ENCODE assay signal across 8 cellular contexts in the genomic region with DNA sequence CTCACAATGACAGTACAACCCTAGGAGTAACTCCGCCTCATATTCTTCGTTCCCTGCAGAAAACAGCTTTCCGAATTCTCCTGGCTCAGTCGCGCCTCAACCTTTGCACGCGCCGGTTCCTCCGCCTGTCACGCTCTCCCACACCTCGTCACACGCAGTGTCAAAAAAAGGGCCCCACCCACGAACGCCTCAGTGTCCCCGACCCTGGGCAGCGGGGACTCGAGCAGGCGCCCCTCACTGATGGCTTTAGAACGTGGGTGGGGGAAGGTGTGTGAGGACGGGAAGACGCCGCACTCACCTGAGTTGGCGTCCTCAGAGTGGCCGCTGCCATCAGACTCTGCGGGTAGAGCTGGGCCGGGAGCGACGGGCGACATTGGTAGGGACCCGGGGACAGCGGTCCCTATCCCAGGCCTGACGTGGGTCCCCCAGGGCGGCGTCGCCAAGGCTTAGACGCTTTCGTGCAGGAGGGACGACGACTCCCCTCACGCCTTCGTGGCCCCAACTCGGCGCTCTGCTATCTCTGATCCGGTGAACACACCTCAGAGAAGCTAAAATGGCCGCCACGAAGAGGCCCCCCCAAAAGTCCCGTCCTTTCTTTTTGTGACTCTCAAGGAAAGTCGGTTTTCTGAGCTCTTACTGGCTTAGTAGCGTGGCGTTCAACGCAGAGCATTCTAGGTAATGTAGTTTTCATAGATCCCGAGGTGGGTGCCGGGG. TPM values are rescaled to one million over a fixed set of nuclear protein-coding genes. Genes with fewer than 3 reads are reported as not detected.
A peak's percentile ranks its signal among the peaks of the same experiment; 100 is the strongest.
DNase-seq lines count a peak whose midpoint lies in the region; ATAC-seq and TF ChIP-seq lines count a peak whose summit lies in the region.

A gene (minus strand): TSS at position 564 of the 714 bp plus-strand sequence. CDS start 233 bp downstream, at position 331.

- no peak within 1 kb of the TSS for H3K4me2 ChIP-seq in Karpas-422 (ENCODE audit: low read depth, low read length, poor library complexity, severe bottlenecking)

- H3K9ac ChIP-seq in Karpas-422 (ENCODE audit: low read length), result no peak within 1 kb of the TSS

- no peaks in the 10 kb centered on the region for H4K20me1 ChIP-seq in Karpas-422 (ENCODE audit: insufficient read depth, low read depth, low read length)

- H3K36me3 Mint-ChIP-seq in CD8-positive, alpha-beta memory T cell, result peaks cover 29 to 62% (median 44%) of the 10 kb centered on the region in 3 donors

- intact Hi-C loops in spleen (cut with DNase I; ENCODE audit: low total_unique reads), result no loop called here

- no peaks in the 10 kb centered on the region for H3K9me2 ChIP-seq in Karpas-422 (replicated peaks; ENCODE audit: insufficient read depth, low read length)

- no peak for TF ChIP-seq CTCF in spleen (IDR thresholded peaks at IDR 0.05 in 8 of 11, conservative IDR thresholded peaks at IDR 0.05 in 3 of 11)

- H3K27ac ChIP-seq in CD8-positive, alpha-beta memory T cell (ENCODE audit: low read depth, low read length), result peak within 1 kb of the TSS; percentile 56
- peak within 1 kb of the TSS; percentile 79 to 94 (median 92) for H3K27ac ChIP-seq in spleen
- no peak within 1 kb of the TSS for H3K27ac ChIP-seq in Karpas-422 (ENCODE audit: low read length)

- H3K79me2 ChIP-seq in Karpas-422 (ENCODE audit: low read length), result no peaks in the 10 kb centered on the region

- CTCF ChIA-PET in CD8-positive, alpha-beta memory T cell (lab: Charles Lee), result interaction anchor here (1.0 to 2.1 kb wide), 2 partner anchors 18 to 27 kb away, joined by 3 to 5 read pairs; a partner anchor contains a TSS

- ATAC-seq in GM19463 (IDR thresholded peaks at IDR 0.05; ENCODE audit: unreplicated experiment), result no peak
- no peak for ATAC-seq in HG03135 (IDR thresholded peaks at IDR 0.05; ENCODE audit: unreplicated experiment)

- H3K4me3 Mint-ChIP-seq in CD8-positive, alpha-beta memory T cell, result peak within 1 kb of the TSS; percentile 83 to 99 (median 86)

- H3K27ac Mint-ChIP-seq in CD8-positive, alpha-beta memory T cell, result peak within 1 kb of the TSS; percentile 71 to 99 (median 93)

- DNase-seq in CD8-positive, alpha-beta memory T cell, result peak in 4 of 5 donors; percentile 27 to 79 (median 66)
- peak; percentile 33 for DNase-seq in activated CD4-positive, CD25-positive, alpha-beta regulatory T cell treated with anti-CD3 and anti-CD28 coated beads, Interleukin-2, amount 50 U/mL, for 72 hours
- DNase-seq in dermis blood vessel endothelial cell, result peak; percentile 60
- DNase-seq in kidney tubule cell (ENCODE audit: low spot score), result peak; percentile 18
- peak; percentile 84 for DNase-seq in spleen
- DNase-seq in Karpas-422, result no peak

- H3K4me3 ChIP-seq in CD8-positive, alpha-beta memory T cell (ENCODE audit: low read length), result peak within 1 kb of the TSS; percentile 43
- H3K4me3 ChIP-seq in spleen (peak within 1 kb of the TSS; percentile 32 to 78 (median 56)), Karpas-422 (ENCODE audit: low read length) (no peak within 1 kb of the TSS)

- H3K36me3 ChIP-seq in CD8-positive, alpha-beta memory T cell (ENCODE audit: insufficient read depth, low read length), result no peaks in the 10 kb centered on the region
- H3K36me3 ChIP-seq in spleen (peaks cover 0 to 37% (median 13%) of the 10 kb centered on the region in 6 donors), Karpas-422 (ENCODE audit: insufficient read depth, low read length) (peaks cover 2% of the 10 kb centered on the region; the same call in 1 of the 2 replicates)

- H2AFZ ChIP-seq in Karpas-422 (ENCODE audit: low read length), result no peak within 1 kb of the TSS

- H3K9me3 ChIP-seq in CD8-positive, alpha-beta memory T cell (ENCODE audit: low read length), result peaks cover 35% of the 10 kb centered on the region
- H3K9me3 ChIP-seq in spleen (peaks cover 0 to 100% (median 90%) of the 10 kb centered on the region in 8 donors), Karpas-422 (ENCODE audit: low read length) (peaks cover 34% of the 10 kb centered on the region)

- 1 to 5% (median 3%) methylated on average over 33 to 53 of the region's 53 CpGs for WGBS in spleen, 5 donors

- POLR2A ChIA-PET in CD8-positive, alpha-beta memory T cell (lab: Charles Lee), result interaction anchor here (0.5 to 2.5 kb wide), 16 partner anchors 15 to 294 kb away, joined by 3 to 24 read pairs (median 4); a partner anchor contains a TSS

- H3K4me1 Mint-ChIP-seq in CD8-positive, alpha-beta memory T cell, result peaks cover 29 to 53% (median 36%) of the 10 kb centered on the region in 3 donors

- TF ChIP-seq POLR2A in spleen (IDR thresholded peaks at IDR 0.05), result no peak

- H3K9me3 Mint-ChIP-seq in CD8-positive, alpha-beta memory T cell, result peaks cover 12 to 97% (median 75%) of the 10 kb centered on the region in 5 donors

- peaks cover 0 to 11% of the 10 kb centered on the region in 2 donors for H3K27me3 Mint-ChIP-seq in CD8-positive, alpha-beta memory T cell

- H3K27me3 ChIP-seq in CD8-positive, alpha-beta memory T cell (ENCODE audit: insufficient read depth, low read length, poor library complexity, severe bottlenecking), result no peaks in the 10 kb centered on the region
- H3K27me3 ChIP-seq in spleen (replicated peaks in 1 of 7) (peaks cover 0 to 9% (median 0%) of the 10 kb centered on the region in 7 donors), Karpas-422 (ENCODE audit: low read length) (no peaks in the 10 kb centered on the region)

- H3K4me1 ChIP-seq in CD8-positive, alpha-beta memory T cell (ENCODE audit: insufficient read depth, low read length), result peaks cover 7% of the 10 kb centered on the region
- H3K4me1 ChIP-seq in spleen (peaks cover 0 to 45% (median 26%) of the 10 kb centered on the region in 6 donors), Karpas-422 (ENCODE audit: low read length) (no peaks in the 10 kb centered on the region)

RNA-seq across cellular contexts. Expression of the gene that starts here (rescaled TPM):
- total RNA-seq in CD8-positive, alpha-beta memory T cell, result 1 to 10 TPM; 6.5 to 7.7 TPM
- 2.2 TPM for polyA plus RNA-seq in CD8-positive, alpha-beta memory T cell
- total RNA-seq in dermis blood vessel endothelial cell (1.3 and 2.4 TPM in 2 replicates), spleen (10 to 100 TPM in 6 of 7 donors, 1 to 10 TPM in 1; 9.3 to 21.2 (median 15.3) TPM)
- polyA plus RNA-seq in spleen, result 1 to 10 TPM; 3.6 to 5.8 (median 4.3) TPM
- total RNA-seq in Karpas-422 (2014; rRNA removed; shearing (Covaris generic); ENCODE audit: low replicate concordance), result 0.11 TPM in 1 of 2 replicates, not detected in the other
